ENCODE assay signal across 21 cellular contexts in genomic region chr4:172129593-172129992, GRCh38.
"Had no signal": no experiment of that assay in that cellular context is flagged by ENCODE, and none has a peak within 500 bp of the region (broad histone marks: within the 10 kb centered on the region; RNA-seq: fewer than 3 reads in every experiment).

No MANE protein-coding gene starts in this region.

- H3K4me1 ChIP-seq: adrenal gland had no signal

- H3K27ac ChIP-seq: adrenal gland, PC-9 had no signal

- H3K27me3 Mint-ChIP-seq: activated CD4-positive, alpha-beta T cell treated with anti-CD3 and anti-CD28 coated beads for 36 hours; activated naive CD8-positive, alpha-beta T cell treated with anti-CD3 and anti-CD28 coated beads, Interleukin-2, amount 10 ng/mL, durations not matched to agents 7 days and 5 days; T-cell had no signal

- H3K4me3 Mint-ChIP-seq: activated CD4-positive, alpha-beta T cell treated with anti-CD3 and anti-CD28 coated beads for 36 hours; activated CD8-positive, alpha-beta T cell treated with anti-CD3 and anti-CD28 coated beads, Interleukin-2, amount 10 ng/mL, durations not matched to agents 7 days and 5 days; activated naive CD8-positive, alpha-beta T cell treated with anti-CD3 and anti-CD28 coated beads, Interleukin-2, amount 10 ng/mL, durations not matched to agents 7 days and 5 days; T-cell had no signal

- H2AFZ ChIP-seq: PC-9 had no signal

- H3K36me3 Mint-ChIP-seq: activated naive CD8-positive, alpha-beta T cell treated with anti-CD3 and anti-CD28 coated beads, Interleukin-2, amount 10 ng/mL, durations not matched to agents 7 days and 5 days; T-cell had no signal

- H3K27me3 ChIP-seq: adrenal gland had no signal

- H3K4me2 ChIP-seq: PC-9 had no signal

- H3K4me3 ChIP-seq: adrenal gland, PC-9 had no signal

- H3K27ac Mint-ChIP-seq: activated CD4-positive, alpha-beta T cell treated with anti-CD3 and anti-CD28 coated beads for 36 hours; activated CD8-positive, alpha-beta T cell treated with anti-CD3 and anti-CD28 coated beads, Interleukin-2, amount 10 ng/mL, durations not matched to agents 7 days and 5 days; activated naive CD8-positive, alpha-beta T cell treated with anti-CD3 and anti-CD28 coated beads, Interleukin-2, amount 10 ng/mL, durations not matched to agents 7 days and 5 days; T-cell had no signal

- H3K9me3 ChIP-seq: adrenal gland had no signal

- ATAC-seq: activated CD4-positive, alpha-beta T cell treated with anti-CD3 and anti-CD28 coated beads for 36 hours; activated CD8-positive, alpha-beta T cell treated with anti-CD3 and anti-CD28 coated beads, Interleukin-2, amount 10 ng/mL, durations not matched to agents 7 days and 5 days; T-cell had no signal

- H3K36me3 ChIP-seq: adrenal gland had no signal

- DNase-seq: activated CD4-positive, alpha-beta T cell treated with anti-CD3 and anti-CD28 coated beads for 36 hours; activated CD4-positive, CD25-positive, alpha-beta regulatory T cell; activated CD8-positive, alpha-beta memory T cell treated with anti-CD3 and anti-CD28 coated beads, Interleukin-2, amount 50 U/mL, for 48 hours; activated CD8-positive, alpha-beta T cell treated with anti-CD3 and anti-CD28 coated beads, Interleukin-2, amount 10 ng/mL, durations not matched to agents 7 days and 5 days; activated naive CD4-positive, alpha-beta T cell treated with anti-CD3 and anti-CD28 coated beads, Interleukin-2, amount 50 U/mL, for 16 hours; activated naive CD8-positive, alpha-beta T cell treated with anti-CD3 and anti-CD28 coated beads, Interleukin-2, amount 10 ng/mL, durations not matched to agents 7 days and 5 days; activated T-cell treated with anti-CD3 and anti-CD28 coated beads, Interleukin-2, amount 50 U/mL, for 1 hour; adrenal gland; anterior cingulate cortex; cerebellar nuclear complex; Kasumi-1; KBM-7; NCI-H1048; NCI-H1417 treated with DMSO at 0.1 percent for 48 hours; NCI-H187; NCI-H510A treated with DMSO at 0.1 percent for 48 hours; PC-9; SHP77 treated with DMSO at 0.1 percent for 48 hours; T-cell; T-helper 2 cell; T1000 had no signal

- H3K4me1 Mint-ChIP-seq: activated CD4-positive, alpha-beta T cell treated with anti-CD3 and anti-CD28 coated beads for 36 hours; activated naive CD8-positive, alpha-beta T cell treated with anti-CD3 and anti-CD28 coated beads, Interleukin-2, amount 10 ng/mL, durations not matched to agents 7 days and 5 days; T-cell had no signal
